Comparison of ENCODE assay signal across 18 cellular contexts in genomic region chr17:5815396-5815795, GRCh38.
A peak's percentile ranks its signal among the peaks of the same experiment; 100 is the strongest.
DNase-seq lines count a peak whose midpoint lies in the region; TF ChIP-seq lines count a peak whose summit lies in the region.
"Had no signal": no experiment of that assay in that cellular context is flagged by ENCODE, and none has a peak within 500 bp of the region (broad histone marks: within the 10 kb centered on the region; RNA-seq: fewer than 3 reads in every experiment).

No MANE protein-coding gene starts in this region.

- no peak overlapping the region for H3K23ac ChIP-seq in H9 (ENCODE audit: insufficient read length, low read depth, low read length)

- DNase-seq in H9 (peak; percentile 24), islet precursor cell (peak; percentile 46), osteocyte (ENCODE audit: extremely low spot score, unreplicated experiment) (peak; percentile 80), kidney tubule cell (ENCODE audit: low spot score) (no peak), endodermal cell (no peak), suprapubic skin (ENCODE audit: low spot score in 2 of 2) (no peak)
- DNase-seq: AML-193; Caco-2; Calu3; CD4-positive, alpha-beta T cell; CD8-positive, alpha-beta T cell; DMS79 treated with DMSO at 0.1 percent for 48 hours; GF-D8 had no signal

- WGBS in H9 (ENCODE audit: extremely low coverage, insufficient read length, low lambda C conversion rate): no CpG with 5 or more reads among the region's 5 CpGs
- 90 to 94% methylated on average over 3 to 5 of the region's 5 CpGs for WGBS in endodermal cell (ENCODE audit: insufficient coverage in 1 of 2, insufficient read length in 1 of 2), 2 experiments
- WGBS in suprapubic skin: 80% methylated on average over 5 of the region's 5 CpGs

- H3K18ac ChIP-seq in H9 (ENCODE audit: insufficient read length, low read depth, low read length): no peak overlapping the region

- H2BK5ac ChIP-seq in H9 (ENCODE audit: insufficient read length, low read length): no peak overlapping the region

- no peak overlapping the region for H3K14ac ChIP-seq in H9 (ENCODE audit: insufficient read depth, low read length)

- H3K36me3 Mint-ChIP-seq in H9 (ENCODE audit: insufficient read depth in 1 of 3, low read depth in 3 of 3) (peaks cover 13 to 29% (median 20%) of the 10 kb centered on the region in 3 experiments), osteocyte (ENCODE audit: unreplicated experiment) (no peaks in the 10 kb centered on the region), endodermal cell (ENCODE audit: low read depth) (peaks cover 13% of the 10 kb centered on the region)
- H3K36me3 Mint-ChIP-seq: CD8-positive, alpha-beta T cell had no signal

- no peak overlapping the region for H4K8ac ChIP-seq in H9 (replicated peaks; ENCODE audit: insufficient read length, low read depth, low read length)

- H3K9me3 Mint-ChIP-seq in H9 (peaks cover 28 to 31% of the 10 kb centered on the region in 2 experiments), osteocyte (ENCODE audit: unreplicated experiment) (peaks cover 10% of the 10 kb centered on the region), endodermal cell (peaks cover 28% of the 10 kb centered on the region)

- no peak overlapping the region for H3K4ac ChIP-seq in H9 (ENCODE audit: low read depth, low read length)

- H3K79me1 ChIP-seq in H9 (ENCODE audit: insufficient read depth, low read depth, low read length, poor library complexity, severe bottlenecking): no peaks in the 10 kb centered on the region

- no peak overlapping the region for H2BK12ac ChIP-seq in H9 (ENCODE audit: insufficient read length, low read depth, low read length)

- no peaks in the 10 kb centered on the region for H3K9me3 ChIP-seq in H9 (ENCODE audit: control insufficient read depth, low read depth, low read length)
- H3K9me3 ChIP-seq in endodermal cell (ENCODE audit: control insufficient read depth, low read length): peaks cover 9% of the 10 kb centered on the region
- peaks cover 4% of the 10 kb centered on the region for H3K9me3 ChIP-seq in suprapubic skin
- H3K9me3 ChIP-seq: Caco-2 had no signal

- H3K36me3 ChIP-seq in endodermal cell (ENCODE audit: control insufficient read depth, insufficient read depth, low read length): no peaks in the 10 kb centered on the region
- no peaks in the 10 kb centered on the region for H3K36me3 ChIP-seq in suprapubic skin
- H3K36me3 ChIP-seq: BLaER1 treated with 17β-estradiol and CSF1 and Interleukin-3, amounts not matched to agents 10 nM and 100 nM had no signal

- no peak overlapping the region for H2BK20ac ChIP-seq in H9 (ENCODE audit: low read depth, low read length, poor library complexity, severe bottlenecking)

- H2AFZ ChIP-seq in H9 (ENCODE audit: low read length): no peak overlapping the region

- H3K27ac Mint-ChIP-seq in H9 (no peak overlapping the region), osteocyte (ENCODE audit: unreplicated experiment) (no peak overlapping the region), endodermal cell (no peak overlapping the region)
- H3K27ac Mint-ChIP-seq: B cell; CD4-positive, alpha-beta T cell; CD8-positive, alpha-beta T cell had no signal

- H3K4me3 ChIP-seq in endodermal cell (ENCODE audit: low read length) (no peak overlapping the region), suprapubic skin (no peak overlapping the region)
- H3K4me3 ChIP-seq: A549; BLaER1 treated with 17β-estradiol and CSF1 and Interleukin-3, amounts not matched to agents 10 nM and 100 nM had no signal

- H3K27me3 ChIP-seq in H9 (ENCODE audit: insufficient read depth, low read length) (no peaks in the 10 kb centered on the region), endodermal cell (ENCODE audit: control insufficient read depth, insufficient read depth, low read length, poor library complexity, severe bottlenecking) (no peaks in the 10 kb centered on the region), suprapubic skin (peaks cover 25% of the 10 kb centered on the region)

- no peak overlapping the region for H3T11ph ChIP-seq in H9 (ENCODE audit: low read length)

- peaks cover 30 to 31% of the 10 kb centered on the region in 2 experiments for H3K4me1 Mint-ChIP-seq in H9
- no peaks in the 10 kb centered on the region for H3K4me1 Mint-ChIP-seq in osteocyte (ENCODE audit: unreplicated experiment)
- H3K4me1 Mint-ChIP-seq in endodermal cell: peaks cover 5% of the 10 kb centered on the region
- H3K4me1 Mint-ChIP-seq: B cell had no signal

- no peaks in the 10 kb centered on the region for H3K23me2 ChIP-seq in H9 (ENCODE audit: insufficient read length, low read depth, low read length, poor library complexity, severe bottlenecking)

- no peak overlapping the region for H2BK120ac ChIP-seq in H9 (ENCODE audit: low read depth, low read length, poor library complexity, severe bottlenecking)

- no peaks in the 10 kb centered on the region for H3K79me2 ChIP-seq in H9 (ENCODE audit: insufficient read depth, low read length)

- no peak overlapping the region for H3K4me2 ChIP-seq in H9 (ENCODE audit: insufficient read depth, insufficient read length, low read length)
- H3K4me2 ChIP-seq: A549 had no signal

- H3K27me3 Mint-ChIP-seq in H9 (ENCODE audit: low read depth): peaks cover 8% of the 10 kb centered on the region
- peaks cover 15% of the 10 kb centered on the region for H3K27me3 Mint-ChIP-seq in osteocyte (ENCODE audit: unreplicated experiment)
- peaks cover 23% of the 10 kb centered on the region for H3K27me3 Mint-ChIP-seq in endodermal cell (ENCODE audit: insufficient read depth)

- H2AK5ac ChIP-seq in H9 (ENCODE audit: insufficient read length, low read length): no peak overlapping the region

- no peak for TF ChIP-seq EP300 in suprapubic skin (IDR thresholded peaks at IDR 0.05)

- H2BK15ac ChIP-seq in H9 (ENCODE audit: low read depth, low read length): no peak overlapping the region

- no peak overlapping the region for H4K5ac ChIP-seq in H9 (ENCODE audit: insufficient read length, low read depth, low read length)

- H4K91ac ChIP-seq in H9 (ENCODE audit: insufficient read length, low read depth, low read length): no peak overlapping the region

- H3K9ac ChIP-seq in H9 (ENCODE audit: extremely low read depth, insufficient read length, low read length) (no peak overlapping the region), endodermal cell (ENCODE audit: extremely low read depth, low read length, poor library complexity, severe bottlenecking) (no peak overlapping the region)
- H3K9ac ChIP-seq: BLaER1 treated with 17β-estradiol and CSF1 and Interleukin-3, amounts not matched to agents 10 nM and 100 nM had no signal

- H3K4me3 Mint-ChIP-seq in H9: no peak overlapping the region
- H3K4me3 Mint-ChIP-seq in osteocyte (ENCODE audit: unreplicated experiment): no peak overlapping the region
- no peak overlapping the region for H3K4me3 Mint-ChIP-seq in endodermal cell
- H3K4me3 Mint-ChIP-seq: B cell; CD4-positive, alpha-beta T cell; CD8-positive, alpha-beta T cell had no signal

- no peak for TF ChIP-seq POLR2A in suprapubic skin (IDR thresholded peaks at IDR 0.05)

- H3K4me1 ChIP-seq in H9 (ENCODE audit: insufficient read depth, low read length): no peaks in the 10 kb centered on the region; the same call in 1 of the 2 replicates
- no peaks in the 10 kb centered on the region for H3K4me1 ChIP-seq in endodermal cell (ENCODE audit: control insufficient read depth, insufficient read depth, low read length)
- H3K4me1 ChIP-seq in suprapubic skin: no peaks in the 10 kb centered on the region
- H3K4me1 ChIP-seq: Caco-2 had no signal

- H3K56ac ChIP-seq in H9 (ENCODE audit: insufficient read length, low read depth, low read length): no peak overlapping the region

- no peak for TF ChIP-seq CTCF in H9 (conservative IDR thresholded peaks at IDR 0.05)
- TF ChIP-seq CTCF in osteocyte (IDR thresholded peaks at IDR 0.05): no peak
- TF ChIP-seq CTCF in endodermal cell (conservative IDR thresholded peaks at IDR 0.05): no peak
- no peak for TF ChIP-seq CTCF in suprapubic skin (IDR thresholded peaks at IDR 0.05)

- no peak overlapping the region for H3K27ac ChIP-seq in H9 (ENCODE audit: insufficient read length, low read depth, low read length)
- no peak overlapping the region for H3K27ac ChIP-seq in endodermal cell (ENCODE audit: low read depth, low read length)
- H3K27ac ChIP-seq in suprapubic skin: no peak overlapping the region
- H3K27ac ChIP-seq: 22Rv1; A549; BLaER1 treated with 17β-estradiol and CSF1 and Interleukin-3, amounts not matched to agents 10 nM and 100 nM; C4-2B had no signal

- no peaks in the 10 kb centered on the region for H4K20me1 ChIP-seq in H9 (ENCODE audit: control insufficient read depth, insufficient read depth, insufficient read length)

Comparison
In these comparisons a context has a peak if more than half of its experiments do, and no peak if none do; other contexts are left out.
1. DNase-seq: peak in H9 (single experiment), islet precursor cell (single experiment) and osteocyte (single experiment); none in kidney tubule cell (single experiment), endodermal cell (single experiment) and suprapubic skin (0 of 2).